13 cellular contexts compared by ENCODE assay signal in genomic region chr20:46293084-46293483, GRCh38. TPM values are rescaled to one million over a fixed set of nuclear protein-coding genes. Genes with fewer than 3 reads are reported as not detected.
DNase-seq lines count a peak whose midpoint lies in the region; ATAC-seq, FAIRE-seq and TF ChIP-seq lines count a peak whose summit lies in the region.
"Had no signal": no experiment of that assay in that cellular context is flagged by ENCODE, and none has a peak within 500 bp of the region (broad histone marks: within the 10 kb centered on the region; RNA-seq: fewer than 3 reads in every experiment).

No MANE protein-coding gene starts in this region.

- no peak overlapping the region for H3K27ac ChIP-seq in A549
- H3K27ac ChIP-seq: C4-2B, coronary artery, tibial nerve had no signal

- in situ Hi-C loops in SK-MEL-5 (cut with HindIII; ENCODE audit: low pct_unique_long_range_greater_than_20kb, low sequenced_read_pairs): no loop called here

- TF ChIP-seq CTCF in A549 (IDR thresholded peaks at IDR 0.05) (no peak), HFFc6 (IDR thresholded peaks at IDR 0.05) (no peak), fibroblast of pulmonary artery (IDR thresholded peaks at IDR 0.05; ENCODE audit: low read length, missing control alignments) (no peak)

- CTCF ChIA-PET in A549 (lab: Yijun Ruan, JAX): interaction anchor here (6.6 kb wide), 1 partner anchor 13 kb away, joined by 46 read pairs; no protein-coding TSS in a partner anchor
- CTCF ChIA-PET in activated CD4-positive, alpha-beta memory T cell treated with anti-CD3 and anti-CD28 coated beads, Interleukin-2, amount 10 ng/mL, durations not matched to agents 7 days and 5 days (lab: Charles Lee): no interaction called here

- DNase-seq in A549 (ENCODE audit: low read depth in 1 of 2, low spot score in 1 of 2) (peak; percentile 31 to 40), HFFc6 (peak; percentile 60), SK-MEL-5 (ENCODE audit: low read depth, low spot score) (peak; percentile 33), fibroblast of pulmonary artery (ENCODE audit: low read depth) (peak; percentile 68), C1 segment of cervical spinal cord (lab: John Stamatoyannopoulos, UW) (no peak)
- no peak for DNase-seq in activated CD4-positive, alpha-beta memory T cell treated with anti-CD3 and anti-CD28 coated beads, Interleukin-2, amount 10 ng/mL, durations not matched to agents 7 days and 5 days
- DNase-seq in activated naive CD4-positive, alpha-beta T cell treated with anti-CD3 and anti-CD28 coated beads, Interleukin-2, amount 50 U/mL, for 72 hours (ENCODE audit: low spot score in 2 of 2): no peak
- DNase-seq: NCI-H446 had no signal

- no peak overlapping the region for H3K4me2 ChIP-seq in A549

- no peak overlapping the region for H3K4me3 Mint-ChIP-seq in HFFc6
- H3K4me3 Mint-ChIP-seq in activated CD4-positive, alpha-beta memory T cell treated with anti-CD3 and anti-CD28 coated beads, Interleukin-2, amount 10 ng/mL, durations not matched to agents 7 days and 5 days: no peak overlapping the region
- H3K4me3 Mint-ChIP-seq: memory B cell had no signal

- no peaks in the 10 kb centered on the region for H3K4me1 Mint-ChIP-seq in HFFc6 (ENCODE audit: low read depth)
- no peaks in the 10 kb centered on the region for H3K4me1 Mint-ChIP-seq in activated CD4-positive, alpha-beta memory T cell treated with anti-CD3 and anti-CD28 coated beads, Interleukin-2, amount 10 ng/mL, durations not matched to agents 7 days and 5 days
- H3K4me1 Mint-ChIP-seq: memory B cell had no signal

- H3K27ac Mint-ChIP-seq in HFFc6: no peak overlapping the region
- H3K27ac Mint-ChIP-seq in activated CD4-positive, alpha-beta memory T cell treated with anti-CD3 and anti-CD28 coated beads, Interleukin-2, amount 10 ng/mL, durations not matched to agents 7 days and 5 days: no peak overlapping the region
- no peak overlapping the region for H3K27ac Mint-ChIP-seq in activated naive CD4-positive, alpha-beta T cell treated with anti-CD3 and anti-CD28 coated beads, Interleukin-2, amount 50 U/mL, for 72 hours
- H3K27ac Mint-ChIP-seq: memory B cell had no signal

- H3K9me3 ChIP-seq in A549: no peaks in the 10 kb centered on the region
- H3K9me3 ChIP-seq: tibial nerve had no signal

- TF ChIP-seq EP300 in A549 (IDR thresholded peaks at IDR 0.05): no peak

- no peak overlapping the region for H3K4me3 ChIP-seq in A549
- H3K4me3 ChIP-seq in fibroblast of pulmonary artery (replicated peaks; ENCODE audit: low read depth, low read length): no peak overlapping the region
- H3K4me3 ChIP-seq: coronary artery, tibial nerve had no signal

- FAIRE-seq in A549 (lab: Jason Lieb, UNC): no peak

- peak; percentile 67 to 75 for ATAC-seq in A549
- ATAC-seq in HG03521 (IDR thresholded peaks at IDR 0.05; ENCODE audit: unreplicated experiment): no peak
- no peak for ATAC-seq in activated naive CD4-positive, alpha-beta T cell treated with anti-CD3 and anti-CD28 coated beads, Interleukin-2, amount 50 U/mL, for 72 hours

- H3K27me3 Mint-ChIP-seq in HFFc6 (ENCODE audit: insufficient read depth): peaks cover 32% of the 10 kb centered on the region
- H3K27me3 Mint-ChIP-seq in activated CD4-positive, alpha-beta memory T cell treated with anti-CD3 and anti-CD28 coated beads, Interleukin-2, amount 10 ng/mL, durations not matched to agents 7 days and 5 days: peaks cover 23% of the 10 kb centered on the region

- TF ChIP-seq POLR2A in A549 (IDR thresholded peaks at IDR 0.05; ENCODE audit: low read length): no peak

- WGBS in A549 (ENCODE audit: missing lambda C conversion rate): 19% methylated on average over 3 of the region's 3 CpGs

- no peak for TF ChIP-seq RAD21 in A549 (conservative IDR thresholded peaks at IDR 0.05 in 1 of 2, IDR thresholded peaks at IDR 0.05 in 1 of 2)

- H3K9me3 Mint-ChIP-seq in HFFc6: no peaks in the 10 kb centered on the region
- no peaks in the 10 kb centered on the region for H3K9me3 Mint-ChIP-seq in activated CD4-positive, alpha-beta memory T cell treated with anti-CD3 and anti-CD28 coated beads, Interleukin-2, amount 10 ng/mL, durations not matched to agents 7 days and 5 days
- no peaks in the 10 kb centered on the region for H3K9me3 Mint-ChIP-seq in activated naive CD4-positive, alpha-beta T cell treated with anti-CD3 and anti-CD28 coated beads, Interleukin-2, amount 50 U/mL, for 72 hours
- H3K9me3 Mint-ChIP-seq: memory B cell had no signal

- H3K36me3 Mint-ChIP-seq in HFFc6 (ENCODE audit: low read depth): no peaks in the 10 kb centered on the region
- no peaks in the 10 kb centered on the region for H3K36me3 Mint-ChIP-seq in activated CD4-positive, alpha-beta memory T cell treated with anti-CD3 and anti-CD28 coated beads, Interleukin-2, amount 10 ng/mL, durations not matched to agents 7 days and 5 days (ENCODE audit: low read depth)
- H3K36me3 Mint-ChIP-seq in activated naive CD4-positive, alpha-beta T cell treated with anti-CD3 and anti-CD28 coated beads, Interleukin-2, amount 50 U/mL, for 72 hours: no peaks in the 10 kb centered on the region
- H3K36me3 Mint-ChIP-seq: memory B cell had no signal

- H3K4me1 ChIP-seq in A549: no peaks in the 10 kb centered on the region
- H3K4me1 ChIP-seq: tibial nerve had no signal

- POLR2A ChIA-PET in A549 (lab: Yijun Ruan, JAX): no interaction called here
- POLR2A ChIA-PET in activated CD4-positive, alpha-beta memory T cell treated with anti-CD3 and anti-CD28 coated beads, Interleukin-2, amount 10 ng/mL, durations not matched to agents 7 days and 5 days (lab: Charles Lee): no interaction called here

TF ChIP-seq in A549, 52 proteins besides CTCF, POLR2A, EP300 and RAD21:
- TF ChIP-seq KDM5A (IDR thresholded peaks at IDR 0.05) (no peak), NFE2L2 (conservative IDR thresholded peaks at IDR 0.05; ENCODE audit: low read length) (no peak), REST (IDR thresholded peaks at IDR 0.05) (peak; percentile 91)

RNA-seq across cellular contexts. Expression of gene CDH22, which starts 15.2 kb away (rescaled TPM):
- not detected in 2 replicates for polyA plus RNA-seq in A549 (2011; rRNA removed)
- polyA plus RNA-seq in A549 (2012; cell fraction: cytosol; rRNA removed): 0.01 TPM in 1 of 2 replicates, not detected in the other
- 0.01 and 0.04 TPM in 2 replicates for polyA plus RNA-seq in A549 (2012; cell fraction: nucleus; rRNA removed)
- 0.03 TPM in 1 of 3 replicates, not detected in the others for polyA plus RNA-seq in A549 (2017; fragmentation: RNase III; extraction: RNeasy Plus Mini Kit Qiagen cat#74134 plus additional on column Dnase treatment)
- not detected in 2 replicates for polyA minus RNA-seq in A549 (2011; rRNA and poly(A)+ RNA removed)
- not detected for total RNA-seq in HFFc6 (2021; fragmentation: NEBNext Ultra II Directional; extraction: Animal tissue kit (Norgen Biotek cat#: 25700))
- not detected in 2 replicates for total RNA-seq in SK-MEL-5 (2014; rRNA removed; shearing (Covaris generic))
- 0.07 TPM in 1 of 2 replicates, not detected in the other for polyA plus RNA-seq in SK-MEL-5 (2015; cell fraction: cytosol; rRNA removed)
- polyA plus RNA-seq in SK-MEL-5 (2015; cell fraction: nucleus; rRNA removed): not detected in 2 replicates
- not detected for total RNA-seq in activated CD4-positive, alpha-beta memory T cell treated with anti-CD3 and anti-CD28 coated beads, Interleukin-2, amount 10 ng/mL, durations not matched to agents 7 days and 5 days
- total RNA-seq in activated naive CD4-positive, alpha-beta T cell treated with anti-CD3 and anti-CD28 coated beads, Interleukin-2, amount 50 U/mL, for 72 hours: under 1 TPM in 1 of 2 donors, not detected in 1; 0.07 TPM

Comparison
In these comparisons a context has a peak if more than half of its experiments do, and no peak if none do; other contexts are left out.
1. ATAC-seq: peak in A549 (2 of 2); none in HG03521 (single experiment) and activated naive CD4-positive, alpha-beta T cell treated with anti-CD3 and anti-CD28 coated beads, Interleukin-2, amount 50 U/mL, for 72 hours (0 of 2).
2. DNase-seq: peak in A549 (2 of 2), HFFc6 (single experiment), SK-MEL-5 (single experiment) and fibroblast of pulmonary artery (single experiment); none in C1 segment of cervical spinal cord (0 of 14), activated CD4-positive, alpha-beta memory T cell treated with anti-CD3 and anti-CD28 coated beads, Interleukin-2, amount 10 ng/mL, durations not matched to agents 7 days and 5 days (single experiment) and activated naive CD4-positive, alpha-beta T cell treated with anti-CD3 and anti-CD28 coated beads, Interleukin-2, amount 50 U/mL, for 72 hours (0 of 2).